Comparison of ENCODE assay signal across 10 cellular contexts in the genomic region with DNA sequence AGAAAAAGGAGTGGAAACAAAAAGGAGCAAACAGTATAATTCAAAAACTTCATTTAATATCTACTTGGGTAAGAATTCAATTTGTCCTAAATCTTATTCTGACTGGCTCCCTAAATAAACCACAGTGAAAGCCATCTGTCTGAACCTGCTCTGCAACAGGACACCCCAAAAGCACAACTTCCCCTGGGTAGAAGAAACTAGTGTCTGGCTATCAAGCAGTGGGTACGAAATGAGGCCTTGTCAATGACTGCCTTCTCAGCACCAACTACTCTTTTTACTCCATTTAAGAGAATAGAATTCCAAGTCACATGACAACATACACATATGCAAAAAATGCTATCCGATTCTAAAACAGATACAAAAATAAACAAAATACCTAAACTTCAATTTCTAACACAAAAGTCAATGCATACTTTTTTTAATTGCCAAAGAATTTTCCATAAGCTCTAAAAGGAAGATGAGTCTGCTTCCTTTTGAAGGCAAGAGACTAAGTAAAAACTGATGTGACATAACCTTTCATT.
DNase-seq lines count a peak whose midpoint lies in the region; ATAC-seq and TF ChIP-seq lines count a peak whose summit lies in the region.
"Had no signal": no experiment of that assay in that cellular context is flagged by ENCODE, and none has a peak within 500 bp of the region (broad histone marks: within the 10 kb centered on the region; RNA-seq: fewer than 3 reads in every experiment).

No MANE protein-coding gene starts in this region.

- TF ChIP-seq CTCF in Panc1 (IDR thresholded peaks at IDR 0.05): no peak
- TF ChIP-seq CTCF in fibroblast of pulmonary artery (IDR thresholded peaks at IDR 0.05; ENCODE audit: low read length, missing control alignments): no peak

- intact Hi-C loops in Panc1 (cut with micrococcal nuclease; ENCODE audit: unreplicated experiment): no loop called here

- POLR2A ChIA-PET in Panc1 (lab: Charles Lee): no interaction called here

- in situ Hi-C loops in Panc1 (cut with HindIII; ENCODE audit: low pct_unique_long_range_greater_than_20kb, low sequenced_read_pairs): no loop called here

- H3K9me3 Mint-ChIP-seq in immature natural killer cell: no peaks in the 10 kb centered on the region
- H3K9me3 Mint-ChIP-seq: activated naive CD4-positive, alpha-beta T cell treated with anti-CD3 and anti-CD28 coated beads, Interleukin-2, amount 10 ng/mL, durations not matched to agents 7 days and 5 days had no signal

- DNase-seq in EH (ENCODE audit: low read depth) (peak; percentile 53), Panc1 (ENCODE audit: low read depth, low spot score) (no peak), fibroblast of pulmonary artery (ENCODE audit: low read depth) (no peak), immature natural killer cell (no peak), activated gamma-delta T cell (lab: John Stamatoyannopoulos, UW) (no peak), NCI-H69 (lab: John Stamatoyannopoulos, UW) (no peak), NCI-H1417 treated with DMSO at 0.1 percent for 48 hours (lab: John Stamatoyannopoulos, UW) (no peak)
- DNase-seq: NCI-H1092 treated with DMSO at 0.1 percent for 48 hours had no signal

- BruUV-seq in Panc1 (replicated peaks; lab: Mats Ljungman, UMichigan): TSS peak; percentile 15

- H3K36me3 Mint-ChIP-seq in immature natural killer cell: peaks cover 0 to 4% (median 4%) of the 10 kb centered on the region in 3 donors

- peaks cover 0 to 1% (median 0%) of the 10 kb centered on the region in 3 donors for H3K27me3 Mint-ChIP-seq in immature natural killer cell (ENCODE audit: low read depth in 3 of 3)
- H3K27me3 Mint-ChIP-seq: activated naive CD4-positive, alpha-beta T cell treated with anti-CD3 and anti-CD28 coated beads, Interleukin-2, amount 10 ng/mL, durations not matched to agents 7 days and 5 days had no signal

- no peaks in the 10 kb centered on the region for H3K27me3 ChIP-seq in Panc1 (ENCODE audit: control insufficient read depth, insufficient read depth, low read length)
- no peaks in the 10 kb centered on the region for H3K27me3 ChIP-seq in skeletal muscle satellite cell (ENCODE audit: control insufficient read depth, insufficient read depth, low read length)

- peaks cover 12 to 17% of the 10 kb centered on the region in 2 donors for H3K4me1 Mint-ChIP-seq in immature natural killer cell

- H3K9ac ChIP-seq in skeletal muscle satellite cell (ENCODE audit: low read depth, low read length): peak overlapping the region; percentile 76

- peak overlapping the region in 1 of 5 donors; percentile 24 for H3K4me3 Mint-ChIP-seq in immature natural killer cell
- H3K4me3 Mint-ChIP-seq: activated naive CD4-positive, alpha-beta T cell treated with anti-CD3 and anti-CD28 coated beads, Interleukin-2, amount 10 ng/mL, durations not matched to agents 7 days and 5 days had no signal

- peak overlapping the region; percentile 86 for H3K4me2 ChIP-seq in skeletal muscle satellite cell (ENCODE audit: low read length)

- H3K27ac ChIP-seq in Panc1 (ENCODE audit: low read length): peak overlapping the region; percentile 48; the same call in 1 of the 2 replicates

- CTCF ChIA-PET in Panc1 (lab: Charles Lee): no interaction called here

- H3K4me1 ChIP-seq in Panc1 (ENCODE audit: control insufficient read depth, insufficient read depth, low read length) (peaks cover 27% of the 10 kb centered on the region), skeletal muscle satellite cell (ENCODE audit: control insufficient read depth, insufficient read depth, low read length) (peaks cover 27% of the 10 kb centered on the region)

- H3K9me3 ChIP-seq in Panc1 (ENCODE audit: control insufficient read depth, insufficient read depth, low read depth, low read length) (no peaks in the 10 kb centered on the region), skeletal muscle satellite cell (replicated peaks; ENCODE audit: low read length) (no peaks in the 10 kb centered on the region)

- ATAC-seq in Panc1: no peak

- H3K27ac Mint-ChIP-seq in immature natural killer cell: peak overlapping the region in 3 of 6 donors; percentile 28 to 71 (median 52)
- H3K27ac Mint-ChIP-seq: activated naive CD4-positive, alpha-beta T cell treated with anti-CD3 and anti-CD28 coated beads, Interleukin-2, amount 10 ng/mL, durations not matched to agents 7 days and 5 days had no signal

- H3K4me3 ChIP-seq in Panc1 (ENCODE audit: low read depth in 2 of 2, low read length in 2 of 2) (peak overlapping the region in 1 of 2 experiments; percentile 33; a peak in 1 of 4 replicates), fibroblast of pulmonary artery (replicated peaks; ENCODE audit: low read depth, low read length) (peak overlapping the region; percentile 63), skeletal muscle satellite cell (ENCODE audit: low read length) (peak overlapping the region; percentile 69)

- no peaks in the 10 kb centered on the region for H3K36me3 ChIP-seq in Panc1 (ENCODE audit: control insufficient read depth, insufficient read depth, low read length)
- H3K36me3 ChIP-seq in skeletal muscle satellite cell (ENCODE audit: insufficient read depth, low read length): no peaks in the 10 kb centered on the region
